In the genomic region with DNA sequence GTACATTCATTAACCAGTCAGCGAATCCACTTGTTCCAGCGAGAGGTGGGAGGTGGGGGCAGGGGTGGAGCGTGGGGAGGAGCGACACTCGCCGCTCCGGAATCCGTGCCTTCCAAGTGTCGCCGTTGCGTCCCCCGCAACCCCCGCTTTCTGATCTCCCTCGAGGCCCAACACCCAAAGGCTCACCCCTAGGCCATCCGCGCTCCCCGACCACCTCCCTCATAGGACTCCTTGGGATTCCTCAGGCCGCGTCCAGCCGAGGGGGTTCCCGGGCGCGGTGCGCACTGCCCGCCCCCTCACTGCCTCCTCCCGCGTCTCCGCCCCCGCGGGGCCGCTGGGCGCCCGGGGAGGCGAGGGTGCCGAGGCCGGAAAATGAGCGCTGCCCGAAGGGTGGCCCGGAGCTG, we compare ENCODE assay signal across 8 cellular contexts.
A peak's percentile ranks its signal among the peaks of the same experiment; 100 is the strongest.
DNase-seq lines count a peak whose midpoint lies in the region; ATAC-seq and TF ChIP-seq lines count a peak whose summit lies in the region.

No MANE protein-coding gene starts in this region.

- no peak overlapping the region for H2BK120ac ChIP-seq in neuronal stem cell (ENCODE audit: low read depth, low read length)

- H4K8ac ChIP-seq in neuronal stem cell (ENCODE audit: low read depth, low read length) = no peak overlapping the region

- no peak overlapping the region for H2AK5ac ChIP-seq in neuronal stem cell (ENCODE audit: low read depth, low read length)

- H3K4me1 ChIP-seq in esophagus muscularis mucosa (peaks cover 3 to 21% (median 20%) of the 10 kb centered on the region in 4 donors), neuronal stem cell (ENCODE audit: control insufficient read depth in 2 of 2, insufficient read depth in 1 of 2, low read depth in 1 of 2, low read length in 2 of 2) (peaks cover 0 to 2% of the 10 kb centered on the region in 2 donors)

- H3K18ac ChIP-seq in neuronal stem cell (ENCODE audit: low read length) = peak overlapping the region; percentile 61

- no peak for DNase-seq in CD4-positive, alpha-beta T cell
- DNase-seq in NCI-H748 treated with DMSO at 0.1 percent for 48 hours (lab: John Stamatoyannopoulos, UW) = peak; percentile 5
- no peak for DNase-seq in esophagus muscularis mucosa (ENCODE audit: extremely low spot score)
- DNase-seq in neuronal stem cell (ENCODE audit: low spot score) = peak; percentile 6
- DNase-seq in RPMI8226 = no peak
- no peak for DNase-seq in SK-N-DZ (ENCODE audit: low spot score)

- peaks cover 12% of the 10 kb centered on the region for H3K4me1 Mint-ChIP-seq in CD4-positive, alpha-beta T cell (ENCODE audit: low read depth)

- peak overlapping the region; percentile 59 to 68 (median 61) for H3K4me3 ChIP-seq in esophagus muscularis mucosa
- peak overlapping the region in 1 of 2 donors; percentile 82 for H3K4me3 ChIP-seq in neuronal stem cell (ENCODE audit: low read length in 2 of 2)

- no peak overlapping the region for H3K4ac ChIP-seq in neuronal stem cell (ENCODE audit: low read length)

- no peaks in the 10 kb centered on the region for H3K36me3 ChIP-seq in esophagus muscularis mucosa
- H3K36me3 ChIP-seq in neuronal stem cell (replicated peaks in 1 of 2; ENCODE audit: control insufficient read depth in 2 of 2, insufficient read depth in 2 of 2, low read length in 2 of 2) = no peaks in the 10 kb centered on the region

- H3K9ac ChIP-seq in neuronal stem cell (ENCODE audit: low read depth, low read length, poor library complexity) = peak overlapping the region; percentile 66

- H3K14ac ChIP-seq in neuronal stem cell (ENCODE audit: low read length) = no peak overlapping the region

- no peak overlapping the region for H2BK15ac ChIP-seq in neuronal stem cell (ENCODE audit: low read length)

- H3K4me2 ChIP-seq in neuronal stem cell (ENCODE audit: insufficient read depth, low read length, poor library complexity, severe bottlenecking) = peak overlapping the region; percentile 92

- no peak overlapping the region for H2BK12ac ChIP-seq in neuronal stem cell (ENCODE audit: low read length)

- WGBS in esophagus muscularis mucosa = 4% methylated on average over 12 of the region's 39 CpGs
- no CpG with 5 or more reads among the region's 39 CpGs for WGBS in neuronal stem cell (ENCODE audit: extremely low coverage in 2 of 2, insufficient read length in 2 of 2, insufficient replicate concordance in 1 of 2), 2 donors

- peaks cover 61% of the 10 kb centered on the region for H3K27me3 ChIP-seq in CD4-positive, alpha-beta T cell (ENCODE audit: control insufficient read depth, insufficient read depth, low read length)
- peaks cover 3 to 65% (median 8%) of the 10 kb centered on the region in 4 donors for H3K27me3 ChIP-seq in esophagus muscularis mucosa
- peaks cover 15 to 74% (median 48%) of the 10 kb centered on the region in 3 experiments for H3K27me3 ChIP-seq in neuronal stem cell (ENCODE audit: control insufficient read depth in 3 of 3, insufficient read depth in 3 of 3, low read depth in 1 of 3, low read length in 3 of 3)

- peak overlapping the region; percentile 44 for H3K4me3 Mint-ChIP-seq in CD4-positive, alpha-beta T cell

- H2AFZ ChIP-seq in neuronal stem cell (ENCODE audit: low read length) = peak overlapping the region; percentile 94

- peaks cover 15% of the 10 kb centered on the region for H3K9me3 ChIP-seq in CD4-positive, alpha-beta T cell (ENCODE audit: control insufficient read depth, low read length)
- peaks cover 0 to 33% (median 22%) of the 10 kb centered on the region in 4 donors for H3K9me3 ChIP-seq in esophagus muscularis mucosa
- H3K9me3 ChIP-seq in neuronal stem cell (replicated peaks in 1 of 2; ENCODE audit: control insufficient read depth in 2 of 2, insufficient read depth in 1 of 2, low read depth in 1 of 2, low read length in 2 of 2) = peaks cover 2 to 29% of the 10 kb centered on the region in 2 donors

- no peak for TF ChIP-seq CTCF in CD4-positive, alpha-beta T cell (IDR thresholded peaks at IDR 0.05)
- TF ChIP-seq CTCF in esophagus muscularis mucosa (IDR thresholded peaks at IDR 0.05) = no peak

- CTCF ChIA-PET in CD4-positive, alpha-beta T cell (lab: Charles Lee) = no interaction called here

- no peak overlapping the region for H3K23ac ChIP-seq in neuronal stem cell (ENCODE audit: low read depth, low read length, poor library complexity)

- H3K27me3 Mint-ChIP-seq in CD4-positive, alpha-beta T cell = peaks cover 84% of the 10 kb centered on the region

- peaks cover 9% of the 10 kb centered on the region for H3K9me3 Mint-ChIP-seq in CD4-positive, alpha-beta T cell

- no peak overlapping the region for H2BK5ac ChIP-seq in neuronal stem cell (ENCODE audit: low read length)

- no peak for TF ChIP-seq EP300 in esophagus muscularis mucosa (IDR thresholded peaks at IDR 0.05)

- POLR2A ChIA-PET in CD4-positive, alpha-beta T cell (lab: Charles Lee) = no interaction called here

- H3K27ac Mint-ChIP-seq in CD4-positive, alpha-beta T cell = no peak overlapping the region

- H3K27ac ChIP-seq in CD4-positive, alpha-beta T cell (ENCODE audit: low read depth, low read length) = no peak overlapping the region
- H3K27ac ChIP-seq in esophagus muscularis mucosa (replicated peaks in 1 of 4) = peak overlapping the region; percentile 60 to 73 (median 62)
- no peak overlapping the region for H3K27ac ChIP-seq in neuronal stem cell (replicated peaks; ENCODE audit: low read length)

- intact Hi-C loops in CD4-positive, alpha-beta T cell (cut with DNase I, micrococcal nuclease) = no loop called here
- intact Hi-C loops in esophagus muscularis mucosa (cut with DNase I) = no loop called here

- TF ChIP-seq POLR2A in esophagus muscularis mucosa (IDR thresholded peaks at IDR 0.05; ENCODE audit: low read depth) = no peak

- no peak for ATAC-seq in CD4-positive, alpha-beta T cell (ENCODE audit: poor library complexity)
- ATAC-seq in HG03039 (IDR thresholded peaks at IDR 0.05; ENCODE audit: unreplicated experiment) (no peak), GM19452 (IDR thresholded peaks at IDR 0.05; ENCODE audit: unreplicated experiment) (no peak)

- H3K36me3 Mint-ChIP-seq in CD4-positive, alpha-beta T cell (ENCODE audit: low read depth) = no peaks in the 10 kb centered on the region

- no peak overlapping the region for H4K91ac ChIP-seq in neuronal stem cell (ENCODE audit: low read depth, low read length, poor library complexity)

- H3K79me1 ChIP-seq in neuronal stem cell (ENCODE audit: low read depth, low read length) = no peaks in the 10 kb centered on the region

Comparison
In these comparisons a context has a peak if more than half of its experiments do, and no peak if none do; other contexts are left out.
1. DNase-seq: peak in NCI-H748 treated with DMSO at 0.1 percent for 48 hours (single experiment) and neuronal stem cell (single experiment); none in CD4-positive, alpha-beta T cell (0 of 10), esophagus muscularis mucosa (single experiment), RPMI8226 (single experiment) and SK-N-DZ (single experiment).
2. H3K27ac ChIP-seq: peak in esophagus muscularis mucosa (4 of 4); none in CD4-positive, alpha-beta T cell (single experiment) and neuronal stem cell (single experiment).